1 cellular context compared by ENCODE assay signal in the genomic region with DNA sequence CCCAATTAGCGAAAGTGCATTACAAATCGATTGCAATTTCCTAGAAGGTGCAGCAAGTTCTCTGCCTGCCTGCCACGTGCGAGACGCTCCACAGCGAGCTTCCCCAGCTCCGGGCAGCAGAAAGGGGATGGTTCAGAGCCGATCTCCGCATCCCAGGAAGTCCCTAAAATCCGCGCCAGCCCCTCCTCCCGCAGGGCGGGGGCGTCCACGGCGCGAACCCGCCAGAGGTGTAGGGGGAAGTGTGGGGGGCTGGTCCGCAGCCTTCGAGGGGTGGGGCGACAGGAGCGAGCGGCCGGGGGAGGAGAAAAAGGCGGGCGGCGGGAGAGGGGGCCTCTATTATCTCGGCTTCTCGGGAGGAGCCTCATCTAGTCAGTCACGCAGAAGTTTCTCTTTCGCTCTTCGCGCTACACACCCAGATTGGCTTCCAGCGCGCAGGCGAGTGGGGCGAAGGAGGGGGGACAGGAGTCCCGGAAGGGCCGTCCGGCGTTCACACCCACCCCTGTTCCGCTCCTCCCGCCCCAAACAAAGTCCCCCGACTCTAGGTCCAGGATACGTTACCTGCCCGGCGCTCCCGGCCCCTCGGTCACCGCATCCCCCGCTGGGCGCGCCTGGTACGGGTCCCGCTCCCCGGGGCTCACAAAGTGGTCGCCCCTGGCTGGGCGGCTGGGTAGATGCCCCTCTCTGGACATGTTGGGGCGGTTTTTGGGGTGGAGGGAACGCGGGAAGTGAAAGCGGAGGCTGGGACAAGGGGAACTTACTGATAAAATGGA.
TF ChIP-seq lines count a peak whose summit lies in the region.

No MANE protein-coding gene starts in this region.

TF ChIP-seq in HepG2, 621 proteins besides CTCF, POLR2A, EP300 and RAD21 (continued from another document and continues in another):
- TF ChIP-seq, protein P1, sequence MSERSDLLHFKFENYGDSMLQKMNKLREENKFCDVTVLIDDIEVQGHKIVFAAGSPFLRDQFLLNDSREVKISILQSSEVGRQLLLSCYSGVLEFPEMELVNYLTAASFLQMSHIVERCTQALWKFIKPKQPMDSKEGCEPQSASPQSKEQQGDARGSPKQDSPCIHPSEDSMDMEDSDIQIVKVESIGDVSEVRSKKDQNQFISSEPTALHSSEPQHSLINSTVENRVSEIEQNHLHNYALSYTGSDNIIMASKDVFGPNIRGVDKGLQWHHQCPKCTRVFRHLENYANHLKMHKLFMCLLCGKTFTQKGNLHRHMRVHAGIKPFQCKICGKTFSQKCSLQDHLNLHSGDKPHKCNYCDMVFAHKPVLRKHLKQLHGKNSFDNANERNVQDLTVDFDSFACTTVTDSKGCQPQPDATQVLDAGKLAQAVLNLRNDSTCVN (CRISPR knock-in tag; IDR thresholded peaks at IDR 0.05; ENCODE audit: borderline replicate concordance), result no peak
- TF ChIP-seq ZNF143 (CRISPR knock-in tag; IDR thresholded peaks at IDR 0.05), result no peak
- TF ChIP-seq ZNF879 (CRISPR knock-in tag; IDR thresholded peaks at IDR 0.05), result no peak
- peak; percentile 27 for TF ChIP-seq AGO1 (IDR thresholded peaks at IDR 0.05; ENCODE audit: low read depth, low read length, poor library complexity, severe bottlenecking)
- TF ChIP-seq ZSCAN5A (CRISPR knock-in tag; IDR thresholded peaks at IDR 0.05; ENCODE audit: borderline replicate concordance), result no peak
- TF ChIP-seq ZNF792 (CRISPR knock-in tag; IDR thresholded peaks at IDR 0.05), result no peak
- no peak for TF ChIP-seq NFIC (IDR thresholded peaks at IDR 0.05; ENCODE audit: low read length)
- TF ChIP-seq RARG (CRISPR knock-in tag; IDR thresholded peaks at IDR 0.05; ENCODE audit: low read depth), result no peak
- no peak for TF ChIP-seq FOXA1 (IDR thresholded peaks at IDR 0.05)
- no peak for TF ChIP-seq FOXA1 (CRISPR knock-in tag; IDR thresholded peaks at IDR 0.05)
- TF ChIP-seq ZNF589 (CRISPR knock-in tag; conservative IDR thresholded peaks at IDR 0.05), result 0 out of 2 replicates have a peak, but pooled peaks have one; percentile 54
- TF ChIP-seq SETDB1 (CRISPR knock-in tag; IDR thresholded peaks at IDR 0.05; ENCODE audit: borderline replicate concordance), result no peak
- TF ChIP-seq, protein P2, sequence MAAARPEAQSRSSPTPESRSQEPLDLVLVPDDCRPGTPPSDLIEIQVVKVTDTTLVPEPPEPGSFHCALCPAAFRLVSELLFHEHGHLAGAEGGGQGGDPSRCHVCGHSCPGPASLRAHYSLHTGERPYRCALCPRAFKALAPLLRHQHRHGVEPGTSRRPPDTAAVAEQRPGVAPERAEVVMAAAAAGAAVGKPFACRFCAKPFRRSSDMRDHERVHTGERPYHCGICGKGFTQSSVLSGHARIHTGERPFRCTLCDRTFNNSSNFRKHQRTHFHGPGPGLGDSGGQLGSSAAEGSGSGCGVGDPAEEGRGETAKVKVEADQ (CRISPR knock-in tag; IDR thresholded peaks at IDR 0.05; ENCODE audit: borderline replicate concordance), result no peak
- TF ChIP-seq ZBTB10 (CRISPR knock-in tag; IDR thresholded peaks at IDR 0.05; ENCODE audit: borderline replicate concordance), result peak; percentile 33; the same call in 1 of the 2 replicates
- no peak for TF ChIP-seq FOXP1 (IDR thresholded peaks at IDR 0.05)
- no peak for TF ChIP-seq FOXP1 (CRISPR knock-in tag; IDR thresholded peaks at IDR 0.05)
- TF ChIP-seq, protein P3, sequence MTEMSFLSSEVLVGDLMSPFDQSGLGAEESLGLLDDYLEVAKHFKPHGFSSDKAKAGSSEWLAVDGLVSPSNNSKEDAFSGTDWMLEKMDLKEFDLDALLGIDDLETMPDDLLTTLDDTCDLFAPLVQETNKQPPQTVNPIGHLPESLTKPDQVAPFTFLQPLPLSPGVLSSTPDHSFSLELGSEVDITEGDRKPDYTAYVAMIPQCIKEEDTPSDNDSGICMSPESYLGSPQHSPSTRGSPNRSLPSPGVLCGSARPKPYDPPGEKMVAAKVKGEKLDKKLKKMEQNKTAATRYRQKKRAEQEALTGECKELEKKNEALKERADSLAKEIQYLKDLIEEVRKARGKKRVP (CRISPR knock-in tag; IDR thresholded peaks at IDR 0.05), result peak in 1 of 2 experiments; percentile 38; a peak in 1 of 4 replicates
- no peak for TF ChIP-seq MXD4 (CRISPR knock-in tag; IDR thresholded peaks at IDR 0.05)
- no peak for TF ChIP-seq IKZF5 (CRISPR knock-in tag; IDR thresholded peaks at IDR 0.05)
- TF ChIP-seq ZNF343 (CRISPR knock-in tag; IDR thresholded peaks at IDR 0.05), result 0 out of 2 replicates have a peak, but pooled peaks have one; percentile 33
- peak; percentile 38; the same call in 1 of the 2 replicates for TF ChIP-seq ZNF263 (CRISPR knock-in tag; IDR thresholded peaks at IDR 0.05)
- no peak for TF ChIP-seq ZNF264 (CRISPR knock-in tag; IDR thresholded peaks at IDR 0.05)
- TF ChIP-seq NFKB2 (CRISPR knock-in tag; IDR thresholded peaks at IDR 0.05; ENCODE audit: borderline replicate concordance), result peak; percentile 39; the same call in 1 of the 2 replicates
- TF ChIP-seq PHF8 (CRISPR knock-in tag; IDR thresholded peaks at IDR 0.05), result peak; percentile 37
- TF ChIP-seq, protein P4, sequence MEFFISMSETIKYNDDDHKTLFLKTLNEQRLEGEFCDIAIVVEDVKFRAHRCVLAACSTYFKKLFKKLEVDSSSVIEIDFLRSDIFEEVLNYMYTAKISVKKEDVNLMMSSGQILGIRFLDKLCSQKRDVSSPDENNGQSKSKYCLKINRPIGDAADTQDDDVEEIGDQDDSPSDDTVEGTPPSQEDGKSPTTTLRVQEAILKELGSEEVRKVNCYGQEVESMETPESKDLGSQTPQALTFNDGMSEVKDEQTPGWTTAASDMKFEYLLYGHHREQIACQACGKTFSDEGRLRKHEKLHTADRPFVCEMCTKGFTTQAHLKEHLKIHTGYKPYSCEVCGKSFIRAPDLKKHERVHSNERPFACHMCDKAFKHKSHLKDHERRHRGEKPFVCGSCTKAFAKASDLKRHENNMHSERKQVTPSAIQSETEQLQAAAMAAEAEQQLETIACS (CRISPR knock-in tag; IDR thresholded peaks at IDR 0.05), result peak; percentile 35
- TF ChIP-seq, protein P5, sequence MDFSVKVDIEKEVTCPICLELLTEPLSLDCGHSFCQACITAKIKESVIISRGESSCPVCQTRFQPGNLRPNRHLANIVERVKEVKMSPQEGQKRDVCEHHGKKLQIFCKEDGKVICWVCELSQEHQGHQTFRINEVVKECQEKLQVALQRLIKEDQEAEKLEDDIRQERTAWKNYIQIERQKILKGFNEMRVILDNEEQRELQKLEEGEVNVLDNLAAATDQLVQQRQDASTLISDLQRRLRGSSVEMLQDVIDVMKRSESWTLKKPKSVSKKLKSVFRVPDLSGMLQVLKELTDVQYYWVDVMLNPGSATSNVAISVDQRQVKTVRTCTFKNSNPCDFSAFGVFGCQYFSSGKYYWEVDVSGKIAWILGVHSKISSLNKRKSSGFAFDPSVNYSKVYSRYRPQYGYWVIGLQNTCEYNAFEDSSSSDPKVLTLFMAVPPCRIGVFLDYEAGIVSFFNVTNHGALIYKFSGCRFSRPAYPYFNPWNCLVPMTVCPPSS (IDR thresholded peaks at IDR 0.05), result no peak
- TF ChIP-seq ZNF292 (CRISPR knock-in tag; IDR thresholded peaks at IDR 0.05; ENCODE audit: borderline replicate concordance, low read depth), result no peak
- no peak for TF ChIP-seq ZMYM4 (CRISPR knock-in tag; IDR thresholded peaks at IDR 0.05)
- TF ChIP-seq MXD1 (CRISPR knock-in tag; IDR thresholded peaks at IDR 0.05), result 0 out of 2 replicates have a peak, but pooled peaks have one; percentile 35
- TF ChIP-seq DNMT3B (CRISPR knock-in tag; conservative IDR thresholded peaks at IDR 0.05), result no peak
- TF ChIP-seq HOXA7 (CRISPR knock-in tag; IDR thresholded peaks at IDR 0.05), result no peak
- TF ChIP-seq ZNF766 (CRISPR knock-in tag; IDR thresholded peaks at IDR 0.05; ENCODE audit: borderline replicate concordance), result no peak
- TF ChIP-seq ZGPAT (CRISPR knock-in tag; IDR thresholded peaks at IDR 0.05), result no peak
- TF ChIP-seq NKX3-1 (CRISPR knock-in tag; IDR thresholded peaks at IDR 0.05), result peak; percentile 47; the same call in 1 of the 2 replicates
- no peak for TF ChIP-seq RXRA (CRISPR knock-in tag; IDR thresholded peaks at IDR 0.05)
- peak; percentile 45; the same call in 1 of the 2 replicates for TF ChIP-seq RBFOX2 (IDR thresholded peaks at IDR 0.05; ENCODE audit: low read depth, low read length)
- no peak for TF ChIP-seq ZMAT3 (CRISPR knock-in tag; conservative IDR thresholded peaks at IDR 0.05)
- no peak for TF ChIP-seq MAF1 (CRISPR knock-in tag; IDR thresholded peaks at IDR 0.05; ENCODE audit: borderline replicate concordance)
- TF ChIP-seq, protein P6, sequence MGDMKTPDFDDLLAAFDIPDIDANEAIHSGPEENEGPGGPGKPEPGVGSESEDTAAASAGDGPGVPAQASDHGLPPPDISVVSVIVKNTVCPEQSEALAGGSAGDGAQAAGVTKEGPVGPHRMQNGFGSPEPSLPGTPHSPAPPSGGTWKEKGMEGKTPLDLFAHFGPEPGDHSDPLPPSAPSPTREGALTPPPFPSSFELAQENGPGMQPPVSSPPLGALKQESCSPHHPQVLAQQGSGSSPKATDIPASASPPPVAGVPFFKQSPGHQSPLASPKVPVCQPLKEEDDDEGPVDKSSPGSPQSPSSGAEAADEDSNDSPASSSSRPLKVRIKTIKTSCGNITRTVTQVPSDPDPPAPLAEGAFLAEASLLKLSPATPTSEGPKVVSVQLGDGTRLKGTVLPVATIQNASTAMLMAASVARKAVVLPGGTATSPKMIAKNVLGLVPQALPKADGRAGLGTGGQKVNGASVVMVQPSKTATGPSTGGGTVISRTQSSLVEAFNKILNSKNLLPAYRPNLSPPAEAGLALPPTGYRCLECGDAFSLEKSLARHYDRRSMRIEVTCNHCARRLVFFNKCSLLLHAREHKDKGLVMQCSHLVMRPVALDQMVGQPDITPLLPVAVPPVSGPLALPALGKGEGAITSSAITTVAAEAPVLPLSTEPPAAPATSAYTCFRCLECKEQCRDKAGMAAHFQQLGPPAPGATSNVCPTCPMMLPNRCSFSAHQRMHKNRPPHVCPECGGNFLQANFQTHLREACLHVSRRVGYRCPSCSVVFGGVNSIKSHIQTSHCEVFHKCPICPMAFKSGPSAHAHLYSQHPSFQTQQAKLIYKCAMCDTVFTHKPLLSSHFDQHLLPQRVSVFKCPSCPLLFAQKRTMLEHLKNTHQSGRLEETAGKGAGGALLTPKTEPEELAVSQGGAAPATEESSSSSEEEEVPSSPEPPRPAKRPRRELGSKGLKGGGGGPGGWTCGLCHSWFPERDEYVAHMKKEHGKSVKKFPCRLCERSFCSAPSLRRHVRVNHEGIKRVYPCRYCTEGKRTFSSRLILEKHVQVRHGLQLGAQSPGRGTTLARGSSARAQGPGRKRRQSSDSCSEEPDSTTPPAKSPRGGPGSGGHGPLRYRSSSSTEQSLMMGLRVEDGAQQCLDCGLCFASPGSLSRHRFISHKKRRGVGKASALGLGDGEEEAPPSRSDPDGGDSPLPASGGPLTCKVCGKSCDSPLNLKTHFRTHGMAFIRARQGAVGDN (CRISPR knock-in tag; IDR thresholded peaks at IDR 0.05), result peak; percentile 56; the same call in 1 of the 2 replicates
- TF ChIP-seq ZNF33A (CRISPR knock-in tag; IDR thresholded peaks at IDR 0.05; ENCODE audit: borderline replicate concordance), result no peak
- no peak for TF ChIP-seq ZNF326 (CRISPR knock-in tag; IDR thresholded peaks at IDR 0.05; ENCODE audit: borderline replicate concordance)
